In the genomic region with DNA sequence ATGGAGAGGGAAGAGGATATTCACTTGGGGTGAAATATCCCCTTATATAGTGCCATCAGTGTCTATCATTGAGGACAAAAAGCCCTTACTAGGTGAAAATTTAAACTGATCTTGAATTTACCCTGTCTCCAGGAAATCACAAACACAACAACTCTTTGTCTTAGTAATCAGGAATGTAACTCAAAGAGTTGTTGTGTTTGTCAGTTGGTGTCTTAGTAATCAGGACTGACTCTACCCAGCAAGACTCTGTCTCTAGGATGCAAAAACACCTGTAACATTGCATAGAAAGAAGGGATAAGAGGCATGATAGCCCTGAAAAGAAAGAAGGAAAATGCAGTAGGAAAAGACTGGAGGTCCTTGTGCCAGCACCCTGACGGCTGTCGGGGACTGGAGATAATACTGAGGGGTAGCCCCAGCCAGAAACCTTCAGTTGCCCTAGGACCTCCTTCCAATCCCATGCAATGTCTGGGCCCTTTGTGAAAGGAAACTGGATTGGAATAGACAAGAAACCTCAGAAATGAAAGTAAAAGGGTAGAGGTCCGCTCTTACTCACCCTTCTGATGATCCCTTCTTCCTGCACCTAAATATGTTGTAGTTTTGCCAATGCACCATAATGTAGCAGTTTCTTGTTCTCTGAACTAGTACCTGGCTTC, we compare ENCODE assay signal across 11 cellular contexts. TPM values are rescaled to one million over a fixed set of nuclear protein-coding genes. Genes with fewer than 3 reads are reported as not detected.
DNase-seq lines count a peak whose midpoint lies in the region; ATAC-seq and TF ChIP-seq lines count a peak whose summit lies in the region.
"Had no signal": no experiment of that assay in that cellular context is flagged by ENCODE, and none has a peak within 500 bp of the region (broad histone marks: within the 10 kb centered on the region; RNA-seq: fewer than 3 reads in every experiment).

No MANE protein-coding gene starts in this region.

- H3K27ac ChIP-seq in CD8-positive, alpha-beta T cell (ENCODE audit: low read depth, low read length), result no peak overlapping the region

- no peak overlapping the region for H3K27ac Mint-ChIP-seq in CD8-positive, alpha-beta T cell
- H3K27ac Mint-ChIP-seq: H9 had no signal

- peaks cover 13% of the 10 kb centered on the region for H3K4me1 Mint-ChIP-seq in CD8-positive, alpha-beta T cell (ENCODE audit: low read depth)

- no peaks in the 10 kb centered on the region for H3K4me1 ChIP-seq in CD8-positive, alpha-beta T cell (ENCODE audit: insufficient read depth, low read length)

- peak overlapping the region; percentile 60 for H3K4me3 Mint-ChIP-seq in CD8-positive, alpha-beta T cell
- H3K4me3 Mint-ChIP-seq: H9 had no signal

- no peaks in the 10 kb centered on the region for H3K27me3 ChIP-seq in CD8-positive, alpha-beta T cell (ENCODE audit: insufficient read depth, low read length)

- peaks cover 9% of the 10 kb centered on the region for H3K36me3 Mint-ChIP-seq in CD8-positive, alpha-beta T cell

- DNase-seq in CD8-positive, alpha-beta T cell, result no peak
- no peak for DNase-seq in Jurkat, Clone E6-1 (ENCODE audit: low read depth, low spot score)
- DNase-seq in fibroblast of pulmonary artery (ENCODE audit: low read depth) (peak; percentile 42), foreskin fibroblast (no peak), GM10266 (ENCODE audit: extremely low spot score) (no peak), left colon (no peak)
- DNase-seq in effector CD8-positive, alpha-beta T cell (lab: John Stamatoyannopoulos, UW), result no peak
- DNase-seq: DMS153, NCI-H1417 treated with DMSO at 0.1 percent for 48 hours had no signal

- TF ChIP-seq CTCF in CD8-positive, alpha-beta T cell (IDR thresholded peaks at IDR 0.05), result peak; percentile 13
- TF ChIP-seq CTCF in fibroblast of pulmonary artery (IDR thresholded peaks at IDR 0.05; ENCODE audit: low read length, missing control alignments) (no peak), foreskin fibroblast (IDR thresholded peaks at IDR 0.05; ENCODE audit: low read depth, low read length) (no peak), GM10266 (IDR thresholded peaks at IDR 0.05; ENCODE audit: control insufficient read depth, insufficient read depth, low read depth, missing control alignments) (no peak)

- H3K9me3 Mint-ChIP-seq in CD8-positive, alpha-beta T cell, result peaks cover 5% of the 10 kb centered on the region

- H3K4me3 ChIP-seq in CD8-positive, alpha-beta T cell (ENCODE audit: low read depth, low read length), result no peak overlapping the region
- H3K4me3 ChIP-seq in Jurkat, Clone E6-1 (ENCODE audit: low read length), result peak overlapping the region; percentile 10
- H3K4me3 ChIP-seq in fibroblast of pulmonary artery (replicated peaks; ENCODE audit: low read depth, low read length) (peak overlapping the region; percentile 34), foreskin fibroblast (ENCODE audit: low read depth in 1 of 2, low read length in 2 of 2) (no peak overlapping the region)

- intact Hi-C loops in CD8-positive, alpha-beta T cell (cut with DNase I, micrococcal nuclease), result loop anchor here (1.0 kb wide), 1 partner anchor 128 kb away; no protein-coding TSS in a partner anchor
- intact Hi-C loops in left colon (cut with DNase I, micrococcal nuclease), result no loop called here

- peaks cover 6% of the 10 kb centered on the region for H3K9me3 ChIP-seq in CD8-positive, alpha-beta T cell (ENCODE audit: low read length)

- H3K36me3 ChIP-seq in CD8-positive, alpha-beta T cell (ENCODE audit: insufficient read depth, low read length), result no peaks in the 10 kb centered on the region

- H3K27me3 Mint-ChIP-seq in CD8-positive, alpha-beta T cell (ENCODE audit: low read depth), result no peaks in the 10 kb centered on the region

- POLR2A ChIA-PET in CD8-positive, alpha-beta T cell (lab: Charles Lee), result no interaction called here

- ATAC-seq in CD8-positive, alpha-beta T cell, result peak; percentile 26
- peak; percentile 8 for ATAC-seq in GM19372 (IDR thresholded peaks at IDR 0.05; ENCODE audit: low read depth, unreplicated experiment)
- no peak for ATAC-seq in left colon

- CTCF ChIA-PET in CD8-positive, alpha-beta T cell (lab: Charles Lee), result interaction anchor here (1.1 to 2.8 kb wide), 5 partner anchors 13 to 275 kb away, joined by 4 to 10 read pairs (median 5); no protein-coding TSS in a partner anchor

RNA-seq across cellular contexts. Expression of a gene that starts 45.3 kb away (rescaled TPM):
- 100 to 1,000 TPM; 172 to 179 TPM for total RNA-seq in CD8-positive, alpha-beta T cell
- polyA plus RNA-seq in Jurkat, Clone E6-1 (2012; ENCODE audit: insufficient read depth, insufficient read length), result 995 TPM
- total RNA-seq in left colon, result 10 to 100 TPM; 41.5 to 61.3 TPM

Comparison
In these comparisons a context has a peak if more than half of its experiments do, and no peak if none do; other contexts are left out.
1. H3K4me3 ChIP-seq: peak in Jurkat, Clone E6-1 (single experiment) and fibroblast of pulmonary artery (single experiment); none in CD8-positive, alpha-beta T cell (single experiment) and foreskin fibroblast (0 of 2).
2. intact Hi-C loops: an anchor here in CD8-positive, alpha-beta T cell (1.0 kb wide); none called in left colon.